In the genomic region with DNA sequence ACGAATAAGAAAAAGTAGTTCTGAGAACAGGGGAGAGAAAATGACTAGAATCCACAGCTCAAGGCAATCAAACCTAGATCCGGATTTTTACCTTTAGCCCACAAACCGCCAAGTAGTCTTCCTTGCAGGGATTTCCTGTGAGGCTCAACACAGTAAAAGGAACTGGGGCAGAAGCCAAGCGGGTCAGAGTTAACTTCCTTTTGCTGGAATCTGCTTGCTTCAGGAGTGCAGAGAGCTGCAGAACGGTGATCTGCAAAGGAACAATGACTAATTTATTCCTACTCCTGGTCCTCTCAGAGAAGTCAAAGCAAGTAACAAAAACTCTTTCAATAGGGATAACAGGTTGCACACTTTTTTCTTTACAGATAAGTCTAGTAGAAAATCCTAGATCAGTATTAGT, we compare ENCODE assay signal across 11 cellular contexts. TPM values are rescaled to one million over a fixed set of nuclear protein-coding genes. Genes with fewer than 3 reads are reported as not detected.
DNase-seq lines count a peak whose midpoint lies in the region; ATAC-seq lines count a peak whose summit lies in the region.
"Had no signal": no experiment of that assay in that cellular context is flagged by ENCODE, and none has a peak within 500 bp of the region (broad histone marks: within the 10 kb centered on the region; RNA-seq: fewer than 3 reads in every experiment).

No MANE protein-coding gene starts in this region.

- no peaks in the 10 kb centered on the region for H3K27me3 Mint-ChIP-seq in stimulated activated naive CD8-positive, alpha-beta T cell treated with anti-CD3 and anti-CD28 coated beads, Interleukin-15, Interleukin-2, amounts not matched to agents 100 ng/mL and 50 ng/mL, for 24 hours
- H3K27me3 Mint-ChIP-seq: B cell, memory B cell had no signal

- peak overlapping the region; percentile 69 for H3K27ac ChIP-seq in caudate nucleus (ENCODE audit: low read depth, low read length)

- DNase-seq in stimulated activated naive CD8-positive, alpha-beta T cell treated with anti-CD3 and anti-CD28 coated beads, Interleukin-15, Interleukin-2, amounts not matched to agents 100 U/mL and 50 U/mL, for 24 hours: no peak
- DNase-seq in caudate nucleus (lab: John Stamatoyannopoulos, UW): peak in 6 of 61 donors; percentile 2 to 55 (median 12)
- DNase-seq in left lobe of liver (ENCODE audit: low spot score): no peak
- no peak for DNase-seq in NCI-H526 (lab: John Stamatoyannopoulos, UW)
- DNase-seq in SIG-M5 (lab: John Stamatoyannopoulos, UW): no peak
- DNase-seq: T-helper 2 cell had no signal

- no peaks in the 10 kb centered on the region for H3K4me1 Mint-ChIP-seq in stimulated activated naive CD8-positive, alpha-beta T cell treated with anti-CD3 and anti-CD28 coated beads, Interleukin-15, Interleukin-2, amounts not matched to agents 100 ng/mL and 50 ng/mL, for 24 hours (ENCODE audit: low read depth)
- H3K4me1 Mint-ChIP-seq: B cell, memory B cell had no signal

- H3K9me3 Mint-ChIP-seq in stimulated activated naive CD8-positive, alpha-beta T cell treated with anti-CD3 and anti-CD28 coated beads, Interleukin-15, Interleukin-2, amounts not matched to agents 100 ng/mL and 50 ng/mL, for 24 hours: no peaks in the 10 kb centered on the region
- H3K9me3 Mint-ChIP-seq: memory B cell had no signal

- peak overlapping the region; percentile 48 for H3K27ac Mint-ChIP-seq in stimulated activated naive CD8-positive, alpha-beta T cell treated with anti-CD3 and anti-CD28 coated beads, Interleukin-15, Interleukin-2, amounts not matched to agents 100 ng/mL and 50 ng/mL, for 24 hours
- H3K27ac Mint-ChIP-seq: B cell, memory B cell had no signal

- H3K36me3 Mint-ChIP-seq in stimulated activated naive CD8-positive, alpha-beta T cell treated with anti-CD3 and anti-CD28 coated beads, Interleukin-15, Interleukin-2, amounts not matched to agents 100 ng/mL and 50 ng/mL, for 24 hours (ENCODE audit: low read depth): peaks cover 91% of the 10 kb centered on the region

- ATAC-seq in stimulated activated naive CD8-positive, alpha-beta T cell treated with anti-CD3 and anti-CD28 coated beads, Interleukin-15, Interleukin-2, amounts not matched to agents 100 U/mL and 50 U/mL, for 24 hours: no peak
- peak; percentile 72 for ATAC-seq in left lobe of liver
- ATAC-seq in HG03521 (IDR thresholded peaks at IDR 0.05; ENCODE audit: unreplicated experiment): no peak
- ATAC-seq in GM18861 (IDR thresholded peaks at IDR 0.05; ENCODE audit: unreplicated experiment): no peak

- no peak overlapping the region for H3K4me3 Mint-ChIP-seq in stimulated activated naive CD8-positive, alpha-beta T cell treated with anti-CD3 and anti-CD28 coated beads, Interleukin-15, Interleukin-2, amounts not matched to agents 100 ng/mL and 50 ng/mL, for 24 hours
- H3K4me3 Mint-ChIP-seq: B cell, memory B cell had no signal

RNA-seq across cellular contexts. Expression of a gene that starts 53.4 kb away (rescaled TPM):
- total RNA-seq in left lobe of liver: 127 TPM
